In the genomic region with DNA sequence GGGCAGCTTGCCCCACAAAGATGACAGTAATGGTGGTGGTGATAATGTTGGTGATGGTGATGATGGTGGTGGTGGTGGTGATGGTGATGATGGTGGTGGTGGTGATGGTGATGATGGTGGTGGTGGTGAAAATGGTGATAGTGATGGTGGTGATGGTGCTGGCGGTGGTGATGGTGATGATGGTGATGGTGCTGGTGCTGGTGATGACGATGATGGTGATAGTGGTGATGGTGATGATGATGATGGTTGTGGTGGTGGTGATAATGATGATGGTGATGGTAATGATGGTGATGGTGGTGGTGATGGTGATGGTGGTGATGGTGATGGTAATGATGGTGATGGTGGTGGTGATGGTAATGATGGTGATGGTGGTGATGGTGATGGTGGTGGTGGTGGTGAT, we compare ENCODE assay signal across 2 cellular contexts.
TF ChIP-seq lines count a peak whose summit lies in the region.

No MANE protein-coding gene starts in this region.

TF ChIP-seq in HepG2, 621 proteins besides CTCF, POLR2A, EP300 and RAD21:
- 0 out of 2 replicates have a peak, but pooled peaks have one; percentile 19 for TF ChIP-seq JUNB (CRISPR knock-in tag; IDR thresholded peaks at IDR 0.05; ENCODE audit: borderline replicate concordance)
- TF ChIP-seq CREB1 (IDR thresholded peaks at IDR 0.05), result peak; percentile 87
- TF ChIP-seq CREB1 (CRISPR knock-in tag; IDR thresholded peaks at IDR 0.05), result no peak
- TF ChIP-seq ZFP36L2 (CRISPR knock-in tag; IDR thresholded peaks at IDR 0.05), result no peak
- no peak for TF ChIP-seq SIN3B (IDR thresholded peaks at IDR 0.05; ENCODE audit: low read length)
- TF ChIP-seq MEIS1 (CRISPR knock-in tag; IDR thresholded peaks at IDR 0.05; ENCODE audit: borderline replicate concordance), result no peak
- TF ChIP-seq, protein P1, sequence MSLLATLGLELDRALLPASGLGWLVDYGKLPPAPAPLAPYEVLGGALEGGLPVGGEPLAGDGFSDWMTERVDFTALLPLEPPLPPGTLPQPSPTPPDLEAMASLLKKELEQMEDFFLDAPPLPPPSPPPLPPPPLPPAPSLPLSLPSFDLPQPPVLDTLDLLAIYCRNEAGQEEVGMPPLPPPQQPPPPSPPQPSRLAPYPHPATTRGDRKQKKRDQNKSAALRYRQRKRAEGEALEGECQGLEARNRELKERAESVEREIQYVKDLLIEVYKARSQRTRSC (CRISPR knock-in tag; IDR thresholded peaks at IDR 0.05; ENCODE audit: low read depth), result no peak
- TF ChIP-seq STAG1 (CRISPR knock-in tag; IDR thresholded peaks at IDR 0.05), result no peak
- TF ChIP-seq PHF8 (CRISPR knock-in tag; IDR thresholded peaks at IDR 0.05), result no peak
- no peak for TF ChIP-seq NCOA2 (CRISPR knock-in tag; IDR thresholded peaks at IDR 0.05)
- no peak for TF ChIP-seq SATB2 (CRISPR knock-in tag; IDR thresholded peaks at IDR 0.05)
- TF ChIP-seq GTF2F1 (IDR thresholded peaks at IDR 0.05; ENCODE audit: low read length), result no peak
- no peak for TF ChIP-seq ZNF543 (CRISPR knock-in tag; IDR thresholded peaks at IDR 0.05)
- no peak for TF ChIP-seq GABPA (IDR thresholded peaks at IDR 0.05; ENCODE audit: low read depth, low read length)
- TF ChIP-seq GABPA (CRISPR knock-in tag; IDR thresholded peaks at IDR 0.05; ENCODE audit: low read depth), result no peak
- no peak for TF ChIP-seq ZFP62 (CRISPR knock-in tag; IDR thresholded peaks at IDR 0.05)
- TF ChIP-seq, protein P2, sequence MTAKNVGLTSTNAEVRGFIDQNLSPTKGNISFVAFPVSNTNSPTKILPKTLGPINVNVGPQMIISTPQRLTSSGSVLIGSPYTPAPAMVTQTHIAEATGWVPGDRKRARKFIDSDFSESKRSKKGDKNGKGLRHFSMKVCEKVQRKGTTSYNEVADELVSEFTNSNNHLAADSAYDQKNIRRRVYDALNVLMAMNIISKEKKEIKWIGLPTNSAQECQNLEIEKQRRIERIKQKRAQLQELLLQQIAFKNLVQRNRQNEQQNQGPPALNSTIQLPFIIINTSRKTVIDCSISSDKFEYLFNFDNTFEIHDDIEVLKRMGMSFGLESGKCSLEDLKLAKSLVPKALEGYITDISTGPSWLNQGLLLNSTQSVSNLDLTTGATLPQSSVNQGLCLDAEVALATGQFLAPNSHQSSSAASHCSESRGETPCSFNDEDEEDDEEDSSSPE (CRISPR knock-in tag; IDR thresholded peaks at IDR 0.05), result no peak
- no peak for TF ChIP-seq ZNF512B (CRISPR knock-in tag; IDR thresholded peaks at IDR 0.05; ENCODE audit: borderline replicate concordance)
- TF ChIP-seq, protein P3, sequence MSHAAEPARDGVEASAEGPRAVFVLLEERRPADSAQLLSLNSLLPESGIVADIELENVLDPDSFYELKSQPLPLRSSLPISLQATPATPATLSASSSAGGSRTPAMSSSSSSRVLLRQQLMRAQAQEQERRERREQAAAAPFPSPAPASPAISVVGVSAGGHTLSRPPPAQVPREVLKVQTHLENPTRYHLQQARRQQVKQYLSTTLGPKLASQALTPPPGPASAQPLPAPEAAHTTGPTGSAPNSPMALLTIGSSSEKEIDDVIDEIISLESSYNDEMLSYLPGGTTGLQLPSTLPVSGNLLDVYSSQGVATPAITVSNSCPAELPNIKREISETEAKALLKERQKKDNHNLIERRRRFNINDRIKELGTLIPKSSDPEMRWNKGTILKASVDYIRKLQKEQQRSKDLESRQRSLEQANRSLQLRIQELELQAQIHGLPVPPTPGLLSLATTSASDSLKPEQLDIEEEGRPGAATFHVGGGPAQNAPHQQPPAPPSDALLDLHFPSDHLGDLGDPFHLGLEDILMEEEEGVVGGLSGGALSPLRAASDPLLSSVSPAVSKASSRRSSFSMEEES (CRISPR knock-in tag; IDR thresholded peaks at IDR 0.05), result no peak
TF ChIP-seq in HepG2: peak in this region for 2.

TF ChIP-seq in H1, 55 proteins besides CTCF, POLR2A, EP300 and RAD21:
- TF ChIP-seq SP1 (IDR thresholded peaks at IDR 0.05; ENCODE audit: low read depth, low read length) (no peak), SAP30 (IDR thresholded peaks at IDR 0.05; ENCODE audit: insufficient read depth, insufficient replicate concordance, low read length) (no peak), TAF1 (IDR thresholded peaks at IDR 0.05; ENCODE audit: low read depth, low read length) (no peak), POLR2AphosphoS5 (IDR thresholded peaks at IDR 0.05; ENCODE audit: low read depth, low read length) (no peak), YY1 (IDR thresholded peaks at IDR 0.05; ENCODE audit: low read depth, low read length) (no peak), ATF3 (IDR thresholded peaks at IDR 0.05; ENCODE audit: insufficient read depth, low read depth, low read length) (no peak), TAF7 (optimal IDR thresholded peaks at IDR 0.05; ENCODE audit: borderline replicate concordance, low read depth, low read length) (no peak)
TF ChIP-seq in H1: peak in this region for 0.
